13 cellular contexts compared by ENCODE assay signal in the genomic region with DNA sequence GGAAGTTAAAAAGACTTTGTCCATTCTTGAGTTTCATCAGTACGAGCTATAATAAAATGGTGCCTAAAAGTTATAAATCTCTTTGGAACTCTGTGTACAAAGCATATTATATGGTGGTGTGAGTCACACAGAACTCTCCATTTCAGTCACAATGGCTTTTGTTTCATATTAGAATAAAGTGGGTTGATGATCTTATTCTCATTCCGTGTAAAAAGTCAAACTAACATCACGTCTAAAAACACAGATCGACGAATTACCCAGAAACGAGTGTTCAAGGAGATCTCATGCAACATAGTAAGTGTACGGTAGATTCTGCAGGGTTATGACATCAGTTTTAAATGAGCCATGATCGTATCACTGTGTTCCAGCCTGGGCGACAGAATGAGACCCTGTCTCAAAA.
DNase-seq lines count a peak whose midpoint lies in the region; ATAC-seq, FAIRE-seq and TF ChIP-seq lines count a peak whose summit lies in the region.
"Had no signal": no experiment of that assay in that cellular context is flagged by ENCODE, and none has a peak within 500 bp of the region (broad histone marks: within the 10 kb centered on the region; RNA-seq: fewer than 3 reads in every experiment).

No MANE protein-coding gene starts in this region.

- no peak for FAIRE-seq in GM12891 (lab: Jason Lieb, UNC)

- peak overlapping the region; percentile 66 for H3K27ac Mint-ChIP-seq in activated CD4-positive, alpha-beta memory T cell treated with anti-CD3 and anti-CD28 coated beads, Interleukin-2, amount 10 ng/mL, durations not matched to agents 7 days and 5 days

- no peak for TF ChIP-seq POLR2A in GM12891 (IDR thresholded peaks at IDR 0.05; ENCODE audit: low read depth, low read length)

- peak; percentile 88 for ATAC-seq in left colon
- no peak for ATAC-seq in upper lobe of right lung
- ATAC-seq in sciatic nerve, result no peak
- ATAC-seq: WTC11 had no signal

- intact Hi-C loops in left colon (cut with DNase I, micrococcal nuclease) (no loop called here), upper lobe of right lung (cut with DNase I) (no loop called here), sciatic nerve (cut with DNase I) (no loop called here)

- peaks cover 6% of the 10 kb centered on the region for H3K36me3 Mint-ChIP-seq in activated CD4-positive, alpha-beta memory T cell treated with anti-CD3 and anti-CD28 coated beads, Interleukin-2, amount 10 ng/mL, durations not matched to agents 7 days and 5 days (ENCODE audit: low read depth)
- H3K36me3 Mint-ChIP-seq: brain, WTC11 had no signal

- no peaks in the 10 kb centered on the region for H3K9me3 ChIP-seq in upper lobe of right lung

- TF ChIP-seq CTCF in upper lobe of right lung (IDR thresholded peaks at IDR 0.05), result no peak

- H3K4me3 ChIP-seq in upper lobe of right lung, result no peak overlapping the region
- H3K4me3 ChIP-seq: skin epidermis had no signal

- POLR2A ChIA-PET in activated CD4-positive, alpha-beta memory T cell treated with anti-CD3 and anti-CD28 coated beads, Interleukin-2, amount 10 ng/mL, durations not matched to agents 7 days and 5 days (lab: Charles Lee), result interaction anchor here (1.0 kb wide), 1 partner anchor 33 kb away, joined by 4 read pairs; no protein-coding TSS in a partner anchor

- no peaks in the 10 kb centered on the region for H3K27me3 Mint-ChIP-seq in activated CD4-positive, alpha-beta memory T cell treated with anti-CD3 and anti-CD28 coated beads, Interleukin-2, amount 10 ng/mL, durations not matched to agents 7 days and 5 days
- H3K27me3 Mint-ChIP-seq: brain had no signal

- peaks cover 9% of the 10 kb centered on the region for H3K4me1 ChIP-seq in upper lobe of right lung

- DNase-seq in stimulated activated CD4-positive, alpha-beta T cell treated with anti-CD3 and anti-CD28 coated beads, Interleukin-1b, Interleukin-23, amount 100 ng/mL, for 48 hours, result peak; percentile 30
- no peak for DNase-seq in stimulated activated CD4-positive, alpha-beta T cell treated with anti-CD3 and anti-CD28 coated beads, Interleukin-4, amount 100 ng/mL, for 4 hours
- DNase-seq in activated CD4-positive, alpha-beta memory T cell treated with anti-CD3 and anti-CD28 coated beads, Interleukin-2, amount 10 ng/mL, durations not matched to agents 7 days and 5 days, result no peak
- DNase-seq in left colon (no peak), upper lobe of right lung (no peak), GM12891 (ENCODE audit: insufficient read length, low spot score) (no peak), sciatic nerve (ENCODE audit: low spot score) (no peak)
- DNase-seq: left cardiac atrium, NCI-H82 had no signal

- H3K27me3 ChIP-seq in upper lobe of right lung, result no peaks in the 10 kb centered on the region

- peak overlapping the region; percentile 11 for H3K4me3 Mint-ChIP-seq in activated CD4-positive, alpha-beta memory T cell treated with anti-CD3 and anti-CD28 coated beads, Interleukin-2, amount 10 ng/mL, durations not matched to agents 7 days and 5 days
- H3K4me3 Mint-ChIP-seq: brain, WTC11 had no signal

- no peaks in the 10 kb centered on the region for H3K9me3 Mint-ChIP-seq in activated CD4-positive, alpha-beta memory T cell treated with anti-CD3 and anti-CD28 coated beads, Interleukin-2, amount 10 ng/mL, durations not matched to agents 7 days and 5 days
- H3K9me3 Mint-ChIP-seq: WTC11 had no signal

- H3K36me3 ChIP-seq in upper lobe of right lung, result no peaks in the 10 kb centered on the region

- CTCF ChIA-PET in activated CD4-positive, alpha-beta memory T cell treated with anti-CD3 and anti-CD28 coated beads, Interleukin-2, amount 10 ng/mL, durations not matched to agents 7 days and 5 days (lab: Charles Lee), result no interaction called here

- H3K4me1 Mint-ChIP-seq in activated CD4-positive, alpha-beta memory T cell treated with anti-CD3 and anti-CD28 coated beads, Interleukin-2, amount 10 ng/mL, durations not matched to agents 7 days and 5 days, result peaks cover 36% of the 10 kb centered on the region

- H3K27ac ChIP-seq in upper lobe of right lung, result no peak overlapping the region
- H3K27ac ChIP-seq: parathyroid adenoma, skin epidermis had no signal

TF ChIP-seq in GM12891, 5 proteins besides CTCF, POLR2A, EP300 and RAD21:
- no peak for TF ChIP-seq POU2F2 (IDR thresholded peaks at IDR 0.05; ENCODE audit: low read depth, low read length)
- no peak for TF ChIP-seq PAX5 (IDR thresholded peaks at IDR 0.05; ENCODE audit: insufficient read depth, low read length, severe bottlenecking)
